19 cellular contexts compared by ENCODE assay signal in the genomic region with DNA sequence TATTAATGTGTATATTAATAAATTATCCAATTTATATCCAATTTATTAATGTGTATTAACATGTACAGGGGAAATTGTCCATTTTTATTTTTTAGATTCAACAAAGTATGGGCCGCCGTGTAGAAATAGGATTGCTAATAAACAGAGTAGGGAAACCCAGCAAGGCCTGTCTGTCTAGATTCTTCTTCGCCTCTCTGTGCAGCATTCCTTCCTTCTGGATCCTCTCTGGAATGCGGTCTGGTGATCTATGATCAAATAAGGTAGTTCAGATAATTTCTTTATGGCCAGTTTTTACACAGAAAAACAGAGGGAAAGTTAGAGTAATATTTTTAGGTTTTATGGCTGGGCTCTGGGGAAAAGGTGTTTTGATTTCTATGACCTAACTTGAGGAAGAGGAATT. TPM values are rescaled to one million over a fixed set of nuclear protein-coding genes. Genes with fewer than 3 reads are reported as not detected.
DNase-seq lines count a peak whose midpoint lies in the region; FAIRE-seq and TF ChIP-seq lines count a peak whose summit lies in the region.
"Had no signal": no experiment of that assay in that cellular context is flagged by ENCODE, and none has a peak within 500 bp of the region (broad histone marks: within the 10 kb centered on the region; RNA-seq: fewer than 3 reads in every experiment).

No MANE protein-coding gene starts in this region.

- H4K20me1 ChIP-seq in H1 (replicated peaks in 1 of 2; ENCODE audit: control insufficient read depth in 1 of 2, insufficient read depth in 2 of 2, low read length in 2 of 2): no peaks in the 10 kb centered on the region
- no peaks in the 10 kb centered on the region for H4K20me1 ChIP-seq in neural progenitor cell (ENCODE audit: low read depth)
- H4K20me1 ChIP-seq in MM.1S (ENCODE audit: insufficient read depth, low read length): no peaks in the 10 kb centered on the region

- no peak overlapping the region for H2BK20ac ChIP-seq in H1 (ENCODE audit: low read length)

- peaks cover 3% of the 10 kb centered on the region for H3K4me1 ChIP-seq in A673 (ENCODE audit: insufficient read depth, low read length, poor library complexity, severe bottlenecking)
- no peaks in the 10 kb centered on the region; a peak in 1 of 7 replicates for H3K4me1 ChIP-seq in H1 (replicated peaks in 1 of 4; ENCODE audit: control insufficient read depth in 3 of 4, insufficient read depth in 4 of 4, low read length in 3 of 4)
- H3K4me1 ChIP-seq in neural progenitor cell: no peaks in the 10 kb centered on the region
- H3K4me1 ChIP-seq in MM.1S (ENCODE audit: low read length): 0 out of 2 replicates have a peak, but pooled peaks cover 3% of the 10 kb centered on the region

- intact Hi-C loops in A673 (cut with micrococcal nuclease; ENCODE audit: unreplicated experiment): no loop called here

- H4K8ac ChIP-seq in H1 (ENCODE audit: extremely low read depth, insufficient read depth, low read length): no peak overlapping the region

- no peak for TF ChIP-seq EP300 in H1 (IDR thresholded peaks at IDR 0.05; ENCODE audit: borderline replicate concordance in 1 of 2, low read depth in 2 of 2, low read length in 2 of 2)

- H3K27me3 ChIP-seq in A673 (replicated peaks; ENCODE audit: insufficient read depth, low read depth, low read length, poor library complexity) (no peaks in the 10 kb centered on the region), H1 (replicated peaks in 1 of 4; ENCODE audit: control insufficient read depth in 3 of 4, extremely low read depth in 1 of 4, insufficient read depth in 3 of 4, low read length in 3 of 4) (no peaks in the 10 kb centered on the region), neural progenitor cell (no peaks in the 10 kb centered on the region), MM.1S (replicated peaks; ENCODE audit: insufficient read depth, low read length) (no peaks in the 10 kb centered on the region)

- FAIRE-seq in H1 (lab: Jason Lieb, UNC): no peak
- FAIRE-seq: A549, GM12878, HTR-8/SVneo had no signal

- CTCF ChIA-PET in A673 (lab: Charles Lee) (no interaction called here), H1 (lab: Charles Lee; ENCODE audit: partially characterized antibody) (interaction anchor here (0.6 to 18.5 kb wide), 3 partner anchors 10 to 985 kb away, joined by 3 to 481 read pairs (median 3); partner anchors contain the start of gene HFE)

- H2AFZ ChIP-seq in H1 (ENCODE audit: low read length) (0 out of 2 replicates have a peak overlapping the region, but pooled peaks have one; percentile 28), neural progenitor cell (replicated peaks) (peak overlapping the region; percentile 26), MM.1S (ENCODE audit: low read length) (no peak overlapping the region)

- H3K14ac ChIP-seq in H1 (ENCODE audit: insufficient read length): no peak overlapping the region

- POLR2A ChIA-PET in A673 (lab: Charles Lee; ENCODE audit: low non-redundant PET): no interaction called here
- POLR2A ChIA-PET in H1 (lab: Charles Lee; ENCODE audit: partially characterized antibody): interaction anchor here (0.8 to 43.5 kb wide), 4 partner anchors 12 to 42 kb away, joined by 3 to 1982 read pairs (median 11); partner anchors contain the start of gene HFE

- H3K4me3 Mint-ChIP-seq in neural progenitor cell: no peak overlapping the region
- H3K4me3 Mint-ChIP-seq: H9 had no signal

- no peak overlapping the region for H3K4me2 ChIP-seq in H1 (ENCODE audit: insufficient read depth in 1 of 2, low read depth in 2 of 2, low read length in 2 of 2)
- H3K4me2 ChIP-seq in neural progenitor cell: no peak overlapping the region
- H3K4me2 ChIP-seq in MM.1S (ENCODE audit: low read depth, low read length): no peak overlapping the region

- WGBS in H1 (ENCODE audit: extremely low coverage in 1 of 2, insufficient coverage in 1 of 2, insufficient read length in 1 of 2, insufficient replicate concordance in 2 of 2, low coverage in 1 of 2, low lambda C conversion rate in 2 of 2, missing lambda C conversion rate in 1 of 2), 2 experiments: 80% methylated on average over 4 of the region's 4 CpGs; no CpG with 5 or more reads in 1 of the 2 experiments

- H3K4me1 Mint-ChIP-seq in neural progenitor cell: peaks cover 6% of the 10 kb centered on the region

- H2BK120ac ChIP-seq in H1 (replicated peaks; ENCODE audit: low read depth, low read length): no peak overlapping the region

- no peak overlapping the region for H4K91ac ChIP-seq in H1 (replicated peaks; ENCODE audit: insufficient read length, low read length)

- DNase-seq in A673 (ENCODE audit: low spot score): no peak
- DNase-seq in HT-29 (ENCODE audit: low spot score): peak; percentile 38
- DNase-seq in H1 (ENCODE audit: low read depth in 1 of 2, low spot score in 2 of 2): no peak
- no peak for DNase-seq in neural progenitor cell (ENCODE audit: low spot score)
- no peak for DNase-seq in MM.1S
- DNase-seq in NAMALWA (ENCODE audit: low spot score): no peak
- no peak for DNase-seq in mesenteric fat pad (ENCODE audit: low spot score)
- no peak for DNase-seq in NCI-H774 (lab: John Stamatoyannopoulos, UW)
- DNase-seq: C1 segment of cervical spinal cord, DMS 273 treated with DMSO at 0.1 percent for 48 hours, GDM1, H9, NCI-H1048, NCI-H1436 treated with DMSO at 0.1 percent for 48 hours, NCI-H2029 treated with DMSO at 0.1 percent for 48 hours, NCI-H510A treated with DMSO at 0.1 percent for 48 hours had no signal

- peak overlapping the region; percentile 5 for H3K27ac ChIP-seq in A673 (ENCODE audit: low read depth, low read length, poor library complexity, severe bottlenecking)
- no peak overlapping the region for H3K27ac ChIP-seq in H1 (ENCODE audit: low read depth, low read length)
- H3K27ac ChIP-seq in neural progenitor cell: no peak overlapping the region
- no peak overlapping the region for H3K27ac ChIP-seq in MM.1S (ENCODE audit: low read length)

- H3K27ac Mint-ChIP-seq in neural progenitor cell: no peak overlapping the region

- peaks cover 2% of the 10 kb centered on the region for H3K9me3 Mint-ChIP-seq in neural progenitor cell
- H3K9me3 Mint-ChIP-seq: H9 had no signal

- TF ChIP-seq POLR2A in H1 (IDR thresholded peaks at IDR 0.05; ENCODE audit: control extremely low read depth in 1 of 2, low read depth in 2 of 2, low read length in 2 of 2): no peak

- H2BK15ac ChIP-seq in H1 (ENCODE audit: low read length): no peak overlapping the region

- H3K23ac ChIP-seq in H1 (ENCODE audit: insufficient read length): no peak overlapping the region

- H3F3A ChIP-seq in neural progenitor cell (ENCODE audit: low read depth) (no peaks in the 10 kb centered on the region), MM.1S (ENCODE audit: insufficient read depth, low read length) (peaks cover 4% of the 10 kb centered on the region)

- H3K18ac ChIP-seq in H1 (ENCODE audit: extremely low read depth, low read length): no peak overlapping the region

- H3K79me2 ChIP-seq in H1 (ENCODE audit: control insufficient read depth in 1 of 2, insufficient read depth in 2 of 2, low read length in 2 of 2) (no peaks in the 10 kb centered on the region), neural progenitor cell (ENCODE audit: low read depth) (no peaks in the 10 kb centered on the region), MM.1S (ENCODE audit: low read length) (no peaks in the 10 kb centered on the region)

- no peak overlapping the region for H2BK5ac ChIP-seq in H1 (ENCODE audit: low read depth, low read length)

- H2BK12ac ChIP-seq in H1 (ENCODE audit: low read depth, low read length): no peak overlapping the region

- H3K4ac ChIP-seq in H1 (replicated peaks; ENCODE audit: insufficient read length, low read depth, low read length): no peak overlapping the region

- H3K4me3 ChIP-seq in A673 (ENCODE audit: low read depth, low read length, poor library complexity, severe bottlenecking) (no peak overlapping the region), H1 (ENCODE audit: extremely low read depth in 1 of 4, insufficient read depth in 2 of 4, low read depth in 3 of 4, low read length in 4 of 4) (no peak overlapping the region), neural progenitor cell (no peak overlapping the region), MM.1S (ENCODE audit: low read length) (no peak overlapping the region)
- H3K4me3 ChIP-seq: GM12878 had no signal

- H3K56ac ChIP-seq in H1 (replicated peaks; ENCODE audit: insufficient read length, low read depth, low read length): no peak overlapping the region

- H2AK5ac ChIP-seq in H1 (ENCODE audit: low read depth, low read length): no peak overlapping the region

- H3K79me1 ChIP-seq in H1 (ENCODE audit: low read depth, low read length): no peaks in the 10 kb centered on the region

- H3K9me3 ChIP-seq in A673 (ENCODE audit: low read depth, low read length, poor library complexity, severe bottlenecking) (no peaks in the 10 kb centered on the region), H1 (ENCODE audit: insufficient read depth in 2 of 2, low read depth in 1 of 2, low read length in 1 of 2) (no peaks in the 10 kb centered on the region), neural progenitor cell (ENCODE audit: low read depth) (no peaks in the 10 kb centered on the region), MM.1S (replicated peaks; ENCODE audit: insufficient read depth, low read length) (no peaks in the 10 kb centered on the region)
- H3K9me3 ChIP-seq: A549 had no signal

- no peak overlapping the region for H4K5ac ChIP-seq in H1 (ENCODE audit: insufficient read length, low read depth, low read length)

- TF ChIP-seq CTCF in A673 (conservative IDR thresholded peaks at IDR 0.05; ENCODE audit: low read depth, low read length): no peak
- TF ChIP-seq CTCF in H1 (IDR thresholded peaks at IDR 0.05; ENCODE audit: control extremely low read depth in 1 of 3, insufficient read depth in 1 of 3, low read depth in 1 of 3, low read length in 3 of 3): no peak
- TF ChIP-seq CTCF in neural progenitor cell (IDR thresholded peaks at IDR 0.05): no peak
- TF ChIP-seq CTCF in MM.1S (IDR thresholded peaks at IDR 0.05; ENCODE audit: low read length): no peak

- H3K23me2 ChIP-seq in H1 (ENCODE audit: low read depth, low read length): no peaks in the 10 kb centered on the region

- peaks cover 10% of the 10 kb centered on the region for H3K27me3 Mint-ChIP-seq in neural progenitor cell (ENCODE audit: insufficient read depth, low read depth)

- no peaks in the 10 kb centered on the region for H3K9me2 ChIP-seq in MM.1S (replicated peaks; ENCODE audit: insufficient read depth, low read length)

- H3K36me3 ChIP-seq in A673 (ENCODE audit: insufficient read depth, low read length, poor library complexity, severe bottlenecking) (no peaks in the 10 kb centered on the region), H1 (ENCODE audit: control insufficient read depth in 2 of 4, insufficient read depth in 4 of 4, low read length in 3 of 4) (no peaks in the 10 kb centered on the region), neural progenitor cell (no peaks in the 10 kb centered on the region), MM.1S (replicated peaks; ENCODE audit: insufficient read depth, low read length) (no peaks in the 10 kb centered on the region)

- H3K9ac ChIP-seq in H1 (replicated peaks in 1 of 4; ENCODE audit: extremely low read depth in 1 of 4, low read depth in 3 of 4, low read length in 3 of 4) (no peak overlapping the region), neural progenitor cell (no peak overlapping the region), MM.1S (ENCODE audit: low read length) (no peak overlapping the region)

- no TSS peak for BruUV-seq in A673 (replicated peaks; lab: Mats Ljungman, UMichigan)

- no peaks in the 10 kb centered on the region for H3K36me3 Mint-ChIP-seq in neural progenitor cell

- TF ChIP-seq RAD21 in H1 (IDR thresholded peaks at IDR 0.05 in 1 of 2, conservative IDR thresholded peaks at IDR 0.05 in 1 of 2; ENCODE audit: low read depth in 2 of 2, low read length in 2 of 2): no peak

RNA-seq across cellular contexts. Expression of gene HFE, which starts 19.9 kb away (rescaled TPM):
- total RNA-seq in A673 (2021) (7.8 and 11.5 TPM in 2 replicates), neural progenitor cell (ENCODE audit: low replicate concordance) (0.43 and 1.5 TPM in 2 replicates), mesenteric fat pad (13.5 TPM)
- total RNA-seq in HT-29 (2014; rRNA removed; shearing (Covaris generic)): 7.3 and 8.7 TPM in 2 replicates
- total RNA-seq in H1 (2021; fragmentation: NEBNext Ultra II Directional; extraction: Animal tissue kit (Norgen Biotek cat#: 25700)): 1.6 and 2.0 TPM in 2 replicates
- polyA plus RNA-seq in H1 (2011; rRNA removed): 0.80 and 1.6 TPM in 2 replicates
- polyA plus RNA-seq in H1 (2011; cell fraction: cytosol; rRNA removed): 2.0 TPM
- polyA plus RNA-seq in H1 (2011; cell fraction: nucleus; rRNA removed): 2.1 TPM
- 1.9 to 3.3 TPM (median 2.0 TPM) in 4 replicates for polyA plus RNA-seq in H1 (2012, experiment 1 of 2)
- polyA plus RNA-seq in H1 (2012, experiment 2 of 2): 0.33 TPM
- polyA plus RNA-seq in H1 (2013, experiment 1 of 2): 0.95 TPM
- polyA plus RNA-seq in H1 (2013, experiment 2 of 2): 1.4 TPM
- polyA minus RNA-seq in H1 (2011; rRNA and poly(A)+ RNA removed): 3.2 and 3.4 TPM in 2 replicates
- 1.5 TPM for polyA minus RNA-seq in H1 (2011; cell fraction: cytosol; rRNA and poly(A)+ RNA removed)
- polyA minus RNA-seq in H1 (2011; cell fraction: nucleus; rRNA and poly(A)+ RNA removed): 3.6 TPM
